ENCODE assay signal across 8 cellular contexts in genomic region chr17:409848-410673, GRCh38. TPM values are rescaled to one million over a fixed set of nuclear protein-coding genes. Genes with fewer than 3 reads are reported as not detected.
DNase-seq lines count a peak whose midpoint lies in the region; ATAC-seq and TF ChIP-seq lines count a peak whose summit lies in the region.

No MANE protein-coding gene starts in this region.

- H3K56ac ChIP-seq in IMR-90 (ENCODE audit: extremely low read depth, insufficient read depth, low read length) = 0 out of 2 replicates have a peak overlapping the region, but pooled peaks have one; percentile 24

- H3K4me1 ChIP-seq in IMR-90 (ENCODE audit: control insufficient read depth, insufficient read depth, low read length) (peaks cover 4% of the 10 kb centered on the region), mononuclear cell (ENCODE audit: insufficient read depth, low read length) (peaks cover 46% of the 10 kb centered on the region)

- peak overlapping the region; percentile 19; the same call in 1 of the 2 replicates for H3K18ac ChIP-seq in IMR-90 (ENCODE audit: low read depth, low read length)

- peak; percentile 9; the same call in 1 of the 2 replicates for TF ChIP-seq CTCF in IMR-90 (conservative IDR thresholded peaks at IDR 0.05; ENCODE audit: low read depth, low read length)

- H2AK9ac ChIP-seq in IMR-90 (replicated peaks; ENCODE audit: low read depth, low read length, poor library complexity) = peak overlapping the region; percentile 98

- peak overlapping the region; percentile 48 for H2AK5ac ChIP-seq in IMR-90 (ENCODE audit: low read depth, low read length)

- H4K8ac ChIP-seq in IMR-90 (ENCODE audit: low read depth in 2 of 2, low read length in 2 of 2) = peak overlapping the region; percentile 52 to 100

- no peaks in the 10 kb centered on the region; the same call in 1 of the 2 replicates for H3K36me3 ChIP-seq in IMR-90 (ENCODE audit: control insufficient read depth, insufficient read depth, low read length)

- BruUV-seq in IMR-90 (replicated peaks; lab: Mats Ljungman, UMichigan) = no TSS peak

- peak overlapping the region; percentile 37 for H2BK120ac ChIP-seq in IMR-90 (ENCODE audit: low read depth, low read length)

- H3K4ac ChIP-seq in IMR-90 (ENCODE audit: low read depth, low read length) = peak overlapping the region; percentile 85

- ATAC-seq in GM21529 (IDR thresholded peaks at IDR 0.05; ENCODE audit: unreplicated experiment) (peak; percentile 78), IMR-90 (ENCODE audit: low read depth) (peak; percentile 91)

- peaks cover 0 to 12% of the 10 kb centered on the region in 2 experiments; a peak in 3 of 4 replicates for H3K79me1 ChIP-seq in IMR-90 (ENCODE audit: low read depth in 1 of 2, low read length in 2 of 2)

- peak overlapping the region; percentile 88 for H3K14ac ChIP-seq in IMR-90 (replicated peaks; ENCODE audit: low read depth, low read length)

- CTCF ChIA-PET in IMR-90 (lab: Yijun Ruan, JAX) = interaction anchor here (3.2 kb wide), 1 partner anchor 290 kb away, joined by 34 read pairs; no protein-coding TSS in a partner anchor

- peak overlapping the region; percentile 96; the same call in 1 of the 2 replicates for H3K23ac ChIP-seq in IMR-90 (ENCODE audit: low read depth, low read length)

- in situ Hi-C loops in IMR-90 (cut with MboI; ENCODE audit: low sequenced_read_pairs) = no loop called here

- no peaks in the 10 kb centered on the region for H4K20me1 ChIP-seq in IMR-90 (ENCODE audit: insufficient read depth, low read length)

- peak overlapping the region; percentile 59 for H3K9ac ChIP-seq in IMR-90 (ENCODE audit: low read depth, low read length)

- H3K27me3 ChIP-seq in IMR-90 (ENCODE audit: control insufficient read depth, insufficient read depth, low read length) = no peaks in the 10 kb centered on the region
- H3K27me3 ChIP-seq in mononuclear cell (ENCODE audit: insufficient read depth, low read length) = no peaks in the 10 kb centered on the region

- DNase-seq in DMS114 treated with DMSO at 0.1 percent for 48 hours (lab: John Stamatoyannopoulos, UW; ENCODE audit: unreplicated experiment) (peak; percentile 98), IMR-90 (peak; percentile 98), OCI-M1 (lab: John Stamatoyannopoulos, UW) (peak; percentile 98), activated T-cell treated with anti-CD3 and anti-CD28 coated beads for 48 hours (ENCODE audit: low read depth) (peak; percentile 99), epithelial cell of prostate (ENCODE audit: low read depth, low spot score) (peak; percentile 79)
- peak; percentile 99 for DNase-seq in stimulated activated CD8-positive, alpha-beta memory T cell treated with anti-CD3 and anti-CD28 coated beads, Interleukin-2, amount 100 ng/mL, for 48 hours (ENCODE audit: low read depth in 2 of 2)

- no peak for TF ChIP-seq RAD21 in IMR-90 (IDR thresholded peaks at IDR 0.05; ENCODE audit: low read length)

- peak overlapping the region; percentile 76 for H2BK5ac ChIP-seq in IMR-90 (ENCODE audit: low read depth, low read length, poor library complexity, severe bottlenecking)

- dilution Hi-C loops in IMR-90 (cut with HindIII; ENCODE audit: low sequenced_read_pairs, unreplicated experiment) = no loop called here

- peak; percentile 60 for TF ChIP-seq POLR2A in IMR-90 (IDR thresholded peaks at IDR 0.05; ENCODE audit: low read depth, low read length)

- POLR2A ChIA-PET in IMR-90 (lab: Charles Lee; ENCODE audit: unreplicated experiment) = no interaction called here

- H3K9me3 ChIP-seq in IMR-90 (ENCODE audit: control insufficient read depth, insufficient read depth, low read length) (no peaks in the 10 kb centered on the region), mononuclear cell (ENCODE audit: low read depth, low read length) (no peaks in the 10 kb centered on the region)

- H2BK15ac ChIP-seq in IMR-90 (ENCODE audit: low read depth, low read length) = peak overlapping the region; percentile 8; the same call in 1 of the 3 replicates

- H3K4me3 ChIP-seq in IMR-90 (ENCODE audit: insufficient read depth, low read depth, low read length) (peak overlapping the region; percentile 44), mononuclear cell (ENCODE audit: low read length) (peak overlapping the region; percentile 81)

- H3K27ac ChIP-seq in IMR-90 (ENCODE audit: insufficient read depth, low read length) (peak overlapping the region; percentile 48), epithelial cell of prostate (peak overlapping the region; percentile 22)

- peak overlapping the region; percentile 93 for H3K4me2 ChIP-seq in IMR-90 (ENCODE audit: low read depth, low read length)

- H4K91ac ChIP-seq in IMR-90 (ENCODE audit: insufficient read depth, low read depth, low read length) = peak overlapping the region; percentile 76

- 1% methylated on average over 46 of the region's 87 CpGs; no CpG with 5 or more reads in 1 of the 2 experiments for whole genome bisulfite sequencing in IMR-90 (ENCODE audit: extremely low coverage in 2 of 2, insufficient read length in 1 of 2), 2 experiments

- H2AFZ ChIP-seq in IMR-90 (replicated peaks; ENCODE audit: low read length, poor library complexity) = peak overlapping the region; percentile 100

- peak overlapping the region; percentile 82 for H4K5ac ChIP-seq in IMR-90 (ENCODE audit: low read depth, low read length)

- no peaks in the 10 kb centered on the region for H3K9me1 ChIP-seq in IMR-90 (ENCODE audit: insufficient read depth, low read length)

- H2BK20ac ChIP-seq in IMR-90 (ENCODE audit: low read depth, low read length) = no peak overlapping the region; the same call in 1 of the 2 replicates

- intact Hi-C loops in IMR-90 (cut with micrococcal nuclease) = loop anchor here (5.0 kb wide), 1 partner anchor 587 kb away; the partner anchor contains the start of gene TIMM22

TF ChIP-seq in IMR-90, 13 proteins besides CTCF, POLR2A, EP300 and RAD21:
- TF ChIP-seq BHLHE40 (IDR thresholded peaks at IDR 0.05; ENCODE audit: low read depth, low read length) = peak; percentile 69; the same call in 1 of the 2 replicates
- peak; percentile 86; the same call in 1 of the 2 replicates for TF ChIP-seq MXI1 (IDR thresholded peaks at IDR 0.05; ENCODE audit: borderline replicate concordance, low read depth, low read length)
- TF ChIP-seq MAFK (IDR thresholded peaks at IDR 0.05; ENCODE audit: low read depth, low read length) = no peak
- TF ChIP-seq MAZ (IDR thresholded peaks at IDR 0.05; ENCODE audit: borderline replicate concordance, low read depth, low read length) = peak; percentile 32; the same call in 1 of the 2 replicates
TF ChIP-seq in IMR-90: peak in this region for 3.

RNA-seq across cellular contexts. Expression of gene RFLNB, which starts 35.7 kb away (rescaled TPM):
- 35.7 and 48.6 TPM in 2 replicates for total RNA-seq in IMR-90 (2012; rRNA removed)
- 21.3 and 24.1 TPM in 2 replicates for polyA plus RNA-seq in IMR-90 (2012; rRNA removed)
- 11.5 and 17.4 TPM in 2 replicates for polyA plus RNA-seq in IMR-90 (2012; cell fraction: cytosol; rRNA removed)
- 8.3 and 9.7 TPM in 2 replicates for polyA plus RNA-seq in IMR-90 (2012; cell fraction: nucleus; rRNA removed; ENCODE audit: low replicate concordance)
- total RNA-seq in mononuclear cell = 56.8 TPM

RNA-seq across cellular contexts. Expression of gene RPH3AL, which starts 57.5 kb away (rescaled TPM):
- total RNA-seq in IMR-90 (2012; rRNA removed) = 0.83 and 1.8 TPM in 2 replicates
- 1.5 and 2.5 TPM in 2 replicates for polyA plus RNA-seq in IMR-90 (2012; rRNA removed)
- polyA plus RNA-seq in IMR-90 (2012; cell fraction: cytosol; rRNA removed) = 2.3 and 3.8 TPM in 2 replicates
- polyA plus RNA-seq in IMR-90 (2012; cell fraction: nucleus; rRNA removed; ENCODE audit: low replicate concordance) = 2.1 and 2.9 TPM in 2 replicates
- total RNA-seq in mononuclear cell = 1.5 TPM

Comparison
In these comparisons a context has a peak if more than half of its experiments do, and no peak if none do; other contexts are left out.
1. Peak in every context shown above with its lines: DNase-seq, ATAC-seq, H3K4me3 ChIP-seq and H3K27ac ChIP-seq.